8 cellular contexts compared by ENCODE assay signal in the genomic region with DNA sequence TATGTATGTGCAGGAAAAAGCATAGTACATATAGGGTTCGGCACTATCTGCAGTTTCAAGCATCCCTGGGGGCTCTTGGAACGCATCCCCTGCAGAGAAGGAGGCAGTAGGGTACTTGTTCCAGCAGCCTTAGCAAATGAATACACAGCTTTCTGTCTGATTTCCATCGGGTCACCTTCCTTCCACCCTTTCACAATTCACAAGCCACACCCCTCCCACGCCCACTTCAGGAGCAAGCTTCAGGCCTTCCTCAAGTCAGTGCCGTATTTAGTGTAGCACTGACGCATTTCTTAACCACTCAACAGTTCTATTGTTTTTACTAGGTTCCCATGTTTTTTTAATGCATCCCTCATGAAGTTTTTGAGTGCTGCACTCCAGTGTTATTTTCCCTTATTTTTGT.
A peak's percentile ranks its signal among the peaks of the same experiment; 100 is the strongest.
DNase-seq lines count a peak whose midpoint lies in the region; TF ChIP-seq lines count a peak whose summit lies in the region.

No MANE protein-coding gene starts in this region.

- CTCF ChIA-PET in GM10248 (lab: Yijun Ruan, JAX), result no interaction called here

- POLR2A ChIA-PET in GM10248 (lab: Yijun Ruan, JAX), result no interaction called here

- DNase-seq in GM10248 (ENCODE audit: extremely low spot score), result peak; percentile 70
- DNase-seq in HuH-7 (ENCODE audit: low spot score), result peak; percentile 35
- peak; percentile 1 for DNase-seq in SKM-1 treated with dmso at 0.1 percent for 144 hours (lab: John Stamatoyannopoulos, UW; ENCODE audit: unreplicated experiment)
- peak; percentile 85 for DNase-seq in iPS-NIHi7 (ENCODE audit: extremely low spot score)
- no peak for DNase-seq in GM19240 (ENCODE audit: insufficient read length, low spot score)
- DNase-seq in NCI-H446 treated with DMSO at 0.1 percent for 48 hours (lab: John Stamatoyannopoulos, UW), result no peak
- no peak for DNase-seq in NCI-H2196 (lab: John Stamatoyannopoulos, UW; ENCODE audit: unreplicated experiment)
- no peak for DNase-seq in NCI-H1694 (lab: John Stamatoyannopoulos, UW)

- no peak for TF ChIP-seq CTCF in GM10248 (IDR thresholded peaks at IDR 0.05; ENCODE audit: control extremely low read depth, extremely low read depth, low read depth, missing control alignments)

Comparison
In these comparisons a context has a peak if more than half of its experiments do, and no peak if none do; other contexts are left out.
1. DNase-seq: peak in GM10248 (single experiment), HuH-7 (single experiment), SKM-1 treated with dmso at 0.1 percent for 144 hours (single experiment) and iPS-NIHi7 (single experiment); none in GM19240 (single experiment), NCI-H446 treated with DMSO at 0.1 percent for 48 hours (single experiment), NCI-H2196 (single experiment) and NCI-H1694 (single experiment).